ENCODE assay signal across 21 cellular contexts in genomic region chr5:72541501-72542235, GRCh38. TPM values are rescaled to one million over a fixed set of nuclear protein-coding genes. Genes with fewer than 3 reads are reported as not detected.
DNase-seq lines count a peak whose midpoint lies in the region; ATAC-seq, FAIRE-seq and TF ChIP-seq lines count a peak whose summit lies in the region.
"Had no signal": no experiment of that assay in that cellular context is flagged by ENCODE, and none has a peak within 500 bp of the region (broad histone marks: within the 10 kb centered on the region; RNA-seq: fewer than 3 reads in every experiment).

No MANE protein-coding gene starts in this region.

- H3K36me3 ChIP-seq in astrocyte (ENCODE audit: insufficient read depth, low read length), result no peaks in the 10 kb centered on the region
- H3K36me3 ChIP-seq in psoas muscle (ENCODE audit: insufficient read depth in 1 of 2, low read depth in 1 of 2), result no peaks in the 10 kb centered on the region
- H3K36me3 ChIP-seq: heart right ventricle, lower lobe of right lung had no signal

- H3K27ac ChIP-seq in astrocyte (ENCODE audit: low read depth, low read length), result no peak overlapping the region
- H3K27ac ChIP-seq in psoas muscle, result no peak overlapping the region
- H3K27ac ChIP-seq: heart right ventricle, lower lobe of right lung, RWPE1, testis had no signal

- H3K4me3 ChIP-seq in astrocyte (ENCODE audit: insufficient read depth, low read depth, low read length), result no peak overlapping the region
- H3K4me3 ChIP-seq in psoas muscle, result no peak overlapping the region
- H3K4me3 ChIP-seq: heart right ventricle, lower lobe of right lung, testis had no signal

- H3K27me3 Mint-ChIP-seq in astrocyte (ENCODE audit: low read depth, unreplicated experiment), result peaks cover 4% of the 10 kb centered on the region

- H3K27me3 ChIP-seq in astrocyte (ENCODE audit: insufficient read depth, low read length) (peaks cover 3% of the 10 kb centered on the region), psoas muscle (ENCODE audit: insufficient read depth in 3 of 3, low read length in 2 of 3) (no peaks in the 10 kb centered on the region)
- H3K27me3 ChIP-seq: testis had no signal

- ATAC-seq in psoas muscle (peak; percentile 89 to 92 (median 90)), HG03039 (IDR thresholded peaks at IDR 0.05; ENCODE audit: unreplicated experiment) (no peak), GM19395 (IDR thresholded peaks at IDR 0.05; ENCODE audit: unreplicated experiment) (no peak)
- ATAC-seq: activated CD4-positive, alpha-beta T cell treated with anti-CD3 and anti-CD28 coated beads for 36 hours; heart right ventricle; lower lobe of right lung had no signal

- H3K4me1 Mint-ChIP-seq in astrocyte (ENCODE audit: low read depth, unreplicated experiment), result peaks cover 10% of the 10 kb centered on the region
- H3K4me1 Mint-ChIP-seq: activated CD4-positive, alpha-beta T cell treated with anti-CD3 and anti-CD28 coated beads for 36 hours; CD8-positive, alpha-beta memory T cell had no signal

- H3K9me3 ChIP-seq in astrocyte (ENCODE audit: insufficient read depth, low read depth, low read length), result no peaks in the 10 kb centered on the region
- H3K9me3 ChIP-seq in psoas muscle, result no peaks in the 10 kb centered on the region
- H3K9me3 ChIP-seq: testis had no signal

- peak overlapping the region; percentile 32 for H3K4me2 ChIP-seq in astrocyte (ENCODE audit: low read length)

- no peaks in the 10 kb centered on the region for H4K20me1 ChIP-seq in astrocyte (ENCODE audit: insufficient read depth, low read length)

- 25 to 36% (median 25%) methylated on average over 7 of the region's 7 CpGs for WGBS in psoas muscle, 3 donors

- no peak overlapping the region for H3K9ac ChIP-seq in astrocyte (ENCODE audit: low read length)

- DNase-seq in ELF-1 (ENCODE audit: low read depth, low spot score) (peak; percentile 49), astrocyte (ENCODE audit: low read depth) (no peak), head of caudate nucleus (peak; percentile 54 to 91 (median 76)), psoas muscle (peak; percentile 23 to 60), frontal cortex (ENCODE audit: low spot score in 2 of 2) (no peak)
- DNase-seq: activated CD4-positive, alpha-beta T cell treated with anti-CD3 and anti-CD28 coated beads for 36 hours; activated CD8-positive, alpha-beta memory T cell treated with anti-CD3 and anti-CD28 coated beads, Interleukin-2, amount 50 U/mL, for 4 hours; activated effector memory CD4-positive, alpha-beta T cell treated with Interleukin-2 at 50 U/mL for 16 hours; CD8-positive, alpha-beta memory T cell; central memory CD4-positive, alpha-beta T cell; DMS53; effector CD8-positive, alpha-beta T cell; heart right ventricle; lower lobe of right lung; NCI-H1092; NCI-H2029 treated with DMSO at 0.1 percent for 48 hours; NCI-H510A treated with DMSO at 0.1 percent for 48 hours; testis had no signal

- H3K27ac Mint-ChIP-seq in astrocyte (ENCODE audit: unreplicated experiment), result no peak overlapping the region
- H3K27ac Mint-ChIP-seq: activated CD4-positive, alpha-beta T cell treated with anti-CD3 and anti-CD28 coated beads for 36 hours; CD8-positive, alpha-beta memory T cell had no signal

- H3K4me1 ChIP-seq in astrocyte (ENCODE audit: insufficient read depth, low read length) (peaks cover 4% of the 10 kb centered on the region), psoas muscle (peaks cover 10% of the 10 kb centered on the region)
- H3K4me1 ChIP-seq: heart right ventricle, lower lobe of right lung, testis had no signal

- TF ChIP-seq CTCF in astrocyte (IDR thresholded peaks at IDR 0.05; ENCODE audit: insufficient read depth, low read depth, low read length) (no peak), psoas muscle (IDR thresholded peaks at IDR 0.05) (no peak)

- no peak overlapping the region for H3K4me3 Mint-ChIP-seq in astrocyte (ENCODE audit: unreplicated experiment)
- H3K4me3 Mint-ChIP-seq: activated CD4-positive, alpha-beta T cell treated with anti-CD3 and anti-CD28 coated beads for 36 hours; CD8-positive, alpha-beta memory T cell had no signal

- H3K79me2 ChIP-seq in astrocyte (ENCODE audit: insufficient read depth, low read length), result no peaks in the 10 kb centered on the region

- peak overlapping the region; percentile 58 for H2AFZ ChIP-seq in astrocyte (ENCODE audit: low read depth, low read length)

- intact Hi-C loops in head of caudate nucleus (cut with DNase I) (no loop called here), psoas muscle (cut with DNase I) (no loop called here)

- H3K36me3 Mint-ChIP-seq in astrocyte (ENCODE audit: low read depth, unreplicated experiment), result no peaks in the 10 kb centered on the region
- H3K36me3 Mint-ChIP-seq: CD8-positive, alpha-beta memory T cell had no signal

- peaks cover 10% of the 10 kb centered on the region for H3K9me3 Mint-ChIP-seq in astrocyte (ENCODE audit: unreplicated experiment)

- no peak for FAIRE-seq in astrocyte (lab: Jason Lieb, UNC)
- no peak for FAIRE-seq in frontal cortex (lab: Jason Lieb, UNC)

RNA-seq across cellular contexts. Expression of gene ZNF366, which starts 34.5 kb away (rescaled TPM):
- not detected in 2 replicates for total RNA-seq in astrocyte
- total RNA-seq in psoas muscle, result 1 to 10 TPM; 3.4 to 6.6 (median 3.9) TPM
- polyA plus RNA-seq in psoas muscle, result 1 to 10 TPM; 1.2 to 1.4 (median 1.3) TPM
- total RNA-seq in frontal cortex, result 0.82 TPM
- total RNA-seq: activated CD4-positive, alpha-beta T cell treated with anti-CD3 and anti-CD28 coated beads for 36 hours; CD8-positive, alpha-beta memory T cell had no signal
- polyA plus RNA-seq: CD8-positive, alpha-beta memory T cell had no signal

Comparison
In these comparisons a context has a peak if more than half of its experiments do, and no peak if none do; other contexts are left out.
1. DNase-seq: peak in ELF-1 (single experiment), head of caudate nucleus (42 of 42) and psoas muscle (2 of 2); none in astrocyte (single experiment) and frontal cortex (0 of 2).
2. ATAC-seq: peak in psoas muscle (4 of 4); none in HG03039 (single experiment) and GM19395 (single experiment).